In genomic region chr1:99852648-99853047, GRCh38 we compare ENCODE assay signal across 26 cellular contexts. TPM values are rescaled to one million over a fixed set of nuclear protein-coding genes. Genes with fewer than 3 reads are reported as not detected.
A peak's percentile ranks its signal among the peaks of the same experiment; 100 is the strongest.
DNase-seq lines count a peak whose midpoint lies in the region; ATAC-seq and TF ChIP-seq lines count a peak whose summit lies in the region.
"Had no signal": no experiment of that assay in that cellular context is flagged by ENCODE, and none has a peak within 500 bp of the region (broad histone marks: within the 10 kb centered on the region; RNA-seq: fewer than 3 reads in every experiment).

No MANE protein-coding gene starts in this region.

- CTCF ChIA-PET in IMR-90 (lab: Yijun Ruan, JAX): no interaction called here

- H3K36me3 ChIP-seq in IMR-90 (ENCODE audit: control insufficient read depth, insufficient read depth, low read length): peaks cover 1% of the 10 kb centered on the region; the same call in 1 of the 2 replicates
- no peaks in the 10 kb centered on the region for H3K36me3 ChIP-seq in skeletal muscle satellite cell (ENCODE audit: insufficient read depth, low read length)
- H3K36me3 ChIP-seq: pancreas had no signal

- no peak overlapping the region for H2AK5ac ChIP-seq in IMR-90 (ENCODE audit: low read depth, low read length)

- no peak overlapping the region for H3K4ac ChIP-seq in IMR-90 (ENCODE audit: low read depth, low read length)

- no peak overlapping the region for H3K27ac ChIP-seq in IMR-90 (ENCODE audit: insufficient read depth, low read length)
- H3K27ac ChIP-seq: lower lobe of right lung, pancreas, skin epidermis had no signal

- H3K9ac ChIP-seq in IMR-90 (ENCODE audit: low read depth, low read length) (no peak overlapping the region), skeletal muscle satellite cell (ENCODE audit: low read depth, low read length) (no peak overlapping the region)

- H2BK15ac ChIP-seq in IMR-90 (ENCODE audit: low read depth, low read length): no peak overlapping the region

- no peak overlapping the region for H3K56ac ChIP-seq in IMR-90 (ENCODE audit: extremely low read depth, insufficient read depth, low read length)

- H3K18ac ChIP-seq in IMR-90 (ENCODE audit: low read depth, low read length): no peak overlapping the region

- H3K27me3 ChIP-seq in IMR-90 (ENCODE audit: control insufficient read depth, insufficient read depth, low read length) (no peaks in the 10 kb centered on the region), skeletal muscle satellite cell (ENCODE audit: control insufficient read depth, insufficient read depth, low read length) (no peaks in the 10 kb centered on the region)
- H3K27me3 ChIP-seq: heart right ventricle, pancreas, transverse colon had no signal

- H3K4me1 ChIP-seq in IMR-90 (ENCODE audit: control insufficient read depth, insufficient read depth, low read length): peaks cover 2% of the 10 kb centered on the region; the same call in 1 of the 2 replicates
- H3K4me1 ChIP-seq in skeletal muscle satellite cell (ENCODE audit: control insufficient read depth, insufficient read depth, low read length): peaks cover 18% of the 10 kb centered on the region

- DNase-seq in IMR-90 (no peak), iris pigment epithelial cell (ENCODE audit: low read depth) (peak; percentile 26)
- no peak for DNase-seq in stimulated activated CD4-positive, alpha-beta T cell treated with anti-CD3 and anti-CD28 coated beads, Interleukin-4, amount 100 ng/mL, for 4 hours
- no peak for DNase-seq in activated naive CD8-positive, alpha-beta T cell treated with anti-CD3 and anti-CD28 coated beads, Interleukin-2, amount 50 U/mL, for 24 hours
- DNase-seq: activated CD4-positive, alpha-beta memory T cell treated with anti-CD3 and anti-CD28 coated beads for 36 hours; activated naive CD4-positive, alpha-beta T cell treated with anti-CD3 and anti-CD28 coated beads, Interleukin-2, amount 10 ng/mL, durations not matched to agents 7 days and 5 days; AML-193; DMS79 treated with DMSO at 0.1 percent for 48 hours; effector CD8-positive, alpha-beta T cell; heart right ventricle; immature natural killer cell; Kasumi-1; lower lobe of right lung; NCI-H1092 treated with DMSO at 0.1 percent for 48 hours; NCI-H2081; NCI-H446 treated with DMSO at 0.1 percent for 48 hours; pancreas; stimulated activated CD4-positive, alpha-beta T cell treated with anti-CD3 and anti-CD28 coated beads, Interleukin-2, amount 100 ng/mL, for 24 hours; stimulated activated naive CD8-positive, alpha-beta T cell treated with anti-CD3 and anti-CD28 coated beads, Interleukin-15, Interleukin-2, amounts not matched to agents 100 U/mL and 50 U/mL, for 24 hours; transverse colon had no signal

- H3K27ac Mint-ChIP-seq in brain: peak overlapping the region in 2 of 5 experiments; percentile 18 to 63
- H3K27ac Mint-ChIP-seq in activated naive CD8-positive, alpha-beta T cell treated with anti-CD3 and anti-CD28 coated beads, Interleukin-2, amount 50 U/mL, for 24 hours: no peak overlapping the region
- H3K27ac Mint-ChIP-seq: activated CD4-positive, alpha-beta memory T cell treated with anti-CD3 and anti-CD28 coated beads for 36 hours; activated naive CD4-positive, alpha-beta T cell treated with anti-CD3 and anti-CD28 coated beads, Interleukin-2, amount 10 ng/mL, durations not matched to agents 7 days and 5 days had no signal

- peaks cover 38% of the 10 kb centered on the region for H3K36me3 Mint-ChIP-seq in brain
- H3K36me3 Mint-ChIP-seq in activated naive CD8-positive, alpha-beta T cell treated with anti-CD3 and anti-CD28 coated beads, Interleukin-2, amount 50 U/mL, for 24 hours (ENCODE audit: low read depth): peaks cover 18% of the 10 kb centered on the region

- H4K5ac ChIP-seq in IMR-90 (ENCODE audit: low read depth, low read length): no peak overlapping the region

- no peak for TF ChIP-seq POLR2A in IMR-90 (IDR thresholded peaks at IDR 0.05; ENCODE audit: low read depth, low read length)

- no peak overlapping the region for H3K4me2 ChIP-seq in IMR-90 (ENCODE audit: low read depth, low read length)
- H3K4me2 ChIP-seq in skeletal muscle satellite cell (ENCODE audit: low read length): peak overlapping the region; percentile 18

- H3K4me1 Mint-ChIP-seq in brain: peaks cover 35% of the 10 kb centered on the region
- peaks cover 26% of the 10 kb centered on the region for H3K4me1 Mint-ChIP-seq in activated naive CD8-positive, alpha-beta T cell treated with anti-CD3 and anti-CD28 coated beads, Interleukin-2, amount 50 U/mL, for 24 hours

- no peak overlapping the region for H3K23ac ChIP-seq in IMR-90 (ENCODE audit: low read depth, low read length)

- no peak overlapping the region for H3K4me3 ChIP-seq in IMR-90 (ENCODE audit: insufficient read depth, low read depth, low read length)
- no peak overlapping the region for H3K4me3 ChIP-seq in skeletal muscle satellite cell (ENCODE audit: low read length)
- H3K4me3 ChIP-seq: lower lobe of right lung, pancreas, skin epidermis, transverse colon had no signal

- in situ Hi-C loops in IMR-90 (cut with MboI; ENCODE audit: low sequenced_read_pairs): no loop called here

- TF ChIP-seq CTCF in IMR-90 (conservative IDR thresholded peaks at IDR 0.05; ENCODE audit: low read depth, low read length) (no peak), brain (conservative IDR thresholded peaks at IDR 0.05) (no peak)

- no peak overlapping the region for H2BK120ac ChIP-seq in IMR-90 (ENCODE audit: low read depth, low read length)

- H3K9me1 ChIP-seq in IMR-90 (ENCODE audit: insufficient read depth, low read length): peaks cover 3% of the 10 kb centered on the region

- H2BK20ac ChIP-seq in IMR-90 (ENCODE audit: low read depth, low read length): no peak overlapping the region

- no peaks in the 10 kb centered on the region for H4K20me1 ChIP-seq in IMR-90 (ENCODE audit: insufficient read depth, low read length)

- H2AK9ac ChIP-seq in IMR-90 (replicated peaks; ENCODE audit: low read depth, low read length, poor library complexity): no peak overlapping the region

- intact Hi-C loops in IMR-90 (cut with micrococcal nuclease): no loop called here

- TF ChIP-seq RAD21 in IMR-90 (IDR thresholded peaks at IDR 0.05; ENCODE audit: low read length): no peak

- no peaks in the 10 kb centered on the region for H3K9me3 ChIP-seq in IMR-90 (ENCODE audit: control insufficient read depth, insufficient read depth, low read length)
- no peaks in the 10 kb centered on the region for H3K9me3 ChIP-seq in skeletal muscle satellite cell (replicated peaks; ENCODE audit: low read length)
- H3K9me3 ChIP-seq: heart right ventricle, lower lobe of right lung, pancreas, transverse colon had no signal

- POLR2A ChIA-PET in IMR-90 (lab: Charles Lee; ENCODE audit: unreplicated experiment): no interaction called here

- peaks cover 8% of the 10 kb centered on the region for H3K27me3 Mint-ChIP-seq in brain
- no peaks in the 10 kb centered on the region for H3K27me3 Mint-ChIP-seq in activated naive CD8-positive, alpha-beta T cell treated with anti-CD3 and anti-CD28 coated beads, Interleukin-2, amount 50 U/mL, for 24 hours
- H3K27me3 Mint-ChIP-seq: activated CD4-positive, alpha-beta memory T cell treated with anti-CD3 and anti-CD28 coated beads for 36 hours; activated naive CD4-positive, alpha-beta T cell treated with anti-CD3 and anti-CD28 coated beads, Interleukin-2, amount 10 ng/mL, durations not matched to agents 7 days and 5 days had no signal

- no peak overlapping the region for H2AFZ ChIP-seq in IMR-90 (replicated peaks; ENCODE audit: low read length, poor library complexity)

- H2BK5ac ChIP-seq in IMR-90 (ENCODE audit: low read depth, low read length, poor library complexity, severe bottlenecking): no peak overlapping the region

- ATAC-seq in IMR-90 (ENCODE audit: low read depth) (no peak), GM21515 (IDR thresholded peaks at IDR 0.05; ENCODE audit: unreplicated experiment) (no peak)
- ATAC-seq in activated naive CD8-positive, alpha-beta T cell treated with anti-CD3 and anti-CD28 coated beads, Interleukin-2, amount 50 U/mL, for 24 hours: no peak
- ATAC-seq: esophagus mucosa; HCT116; heart right ventricle; lower lobe of right lung; pancreas; stimulated activated naive CD8-positive, alpha-beta T cell treated with anti-CD3 and anti-CD28 coated beads, Interleukin-15, Interleukin-2, amounts not matched to agents 100 U/mL and 50 U/mL, for 24 hours had no signal

- no peak overlapping the region for H4K91ac ChIP-seq in IMR-90 (ENCODE audit: insufficient read depth, low read depth, low read length)

- BruUV-seq in IMR-90 (replicated peaks; lab: Mats Ljungman, UMichigan): no TSS peak

- dilution Hi-C loops in IMR-90 (cut with HindIII; ENCODE audit: low sequenced_read_pairs, unreplicated experiment): no loop called here

- H3K9me3 Mint-ChIP-seq in brain: peaks cover 0 to 4% (median 0%) of the 10 kb centered on the region in 5 experiments
- H3K9me3 Mint-ChIP-seq in activated naive CD8-positive, alpha-beta T cell treated with anti-CD3 and anti-CD28 coated beads, Interleukin-2, amount 50 U/mL, for 24 hours: no peaks in the 10 kb centered on the region
- H3K9me3 Mint-ChIP-seq: immature natural killer cell had no signal

- no peak overlapping the region for H4K8ac ChIP-seq in IMR-90 (ENCODE audit: low read depth in 2 of 2, low read length in 2 of 2)

- no peak overlapping the region for H3K14ac ChIP-seq in IMR-90 (replicated peaks; ENCODE audit: low read depth, low read length)

- H3K4me3 Mint-ChIP-seq in brain: peak overlapping the region; percentile 34 to 99 (median 52)
- H3K4me3 Mint-ChIP-seq in activated naive CD8-positive, alpha-beta T cell treated with anti-CD3 and anti-CD28 coated beads, Interleukin-2, amount 50 U/mL, for 24 hours: no peak overlapping the region
- H3K4me3 Mint-ChIP-seq: activated CD4-positive, alpha-beta memory T cell treated with anti-CD3 and anti-CD28 coated beads for 36 hours; activated naive CD4-positive, alpha-beta T cell treated with anti-CD3 and anti-CD28 coated beads, Interleukin-2, amount 10 ng/mL, durations not matched to agents 7 days and 5 days had no signal

- 100% methylated on average over 1 of the region's 3 CpGs; no CpG with 5 or more reads in 1 of the 2 experiments for WGBS in IMR-90 (ENCODE audit: extremely low coverage in 2 of 2, insufficient read length in 1 of 2), 2 experiments

- H3K79me1 ChIP-seq in IMR-90 (ENCODE audit: low read depth in 1 of 2, low read length in 2 of 2): peaks cover 5 to 7% of the 10 kb centered on the region in 2 experiments; a peak in 2 of 4 replicates

TF ChIP-seq in IMR-90, 13 proteins besides CTCF, POLR2A, EP300 and RAD21:
- TF ChIP-seq NFE2L2 (IDR thresholded peaks at IDR 0.05; ENCODE audit: low read depth, low read length) (no peak), MXI1 (IDR thresholded peaks at IDR 0.05; ENCODE audit: borderline replicate concordance, low read depth, low read length) (no peak), CEBPB (IDR thresholded peaks at IDR 0.05; ENCODE audit: low read depth, low read length) (peak; percentile 67)

RNA-seq across cellular contexts. Expression of gene AGL, which starts 2.5 kb away (rescaled TPM):
- total RNA-seq in IMR-90 (2012; rRNA removed): 7.0 and 12.2 TPM in 2 replicates
- polyA plus RNA-seq in IMR-90 (2012; rRNA removed) (1.8 and 2.4 TPM in 2 replicates), brain (ENCODE audit: insufficient read depth, low read depth, low replicate concordance) (3.3 TPM)
- 0.25 TPM in 2 replicates for polyA plus RNA-seq in IMR-90 (2012; cell fraction: cytosol; rRNA removed)
- polyA plus RNA-seq in IMR-90 (2012; cell fraction: nucleus; rRNA removed; ENCODE audit: low replicate concordance): 0.36 and 3.2 TPM in 2 replicates
- 7.4 and 7.6 TPM in 2 replicates for total RNA-seq in skeletal muscle satellite cell (2012; rRNA removed)
